Comparison of ENCODE assay signal across 1 cellular context in genomic region chr1:203267912-203268311, GRCh38.
TF ChIP-seq lines count a peak whose summit lies in the region.

No MANE protein-coding gene starts in this region.

TF ChIP-seq in HCT116, 20 proteins besides CTCF, POLR2A, EP300 and RAD21 (continued from another document):
- no peak for TF ChIP-seq EGR1 (IDR thresholded peaks at IDR 0.05; ENCODE audit: low read depth)
- no peak for TF ChIP-seq REST (IDR thresholded peaks at IDR 0.05; ENCODE audit: low read depth)
- TF ChIP-seq YY1 (IDR thresholded peaks at IDR 0.05; ENCODE audit: extremely low read depth, insufficient replicate concordance, low read depth, low read length) = no peak
- TF ChIP-seq ATF3 (IDR thresholded peaks at IDR 0.05) = no peak
- TF ChIP-seq SIN3A (IDR thresholded peaks at IDR 0.05; ENCODE audit: low read depth) = no peak
- TF ChIP-seq CBX3 (IDR thresholded peaks at IDR 0.05; ENCODE audit: low read depth) = no peak
- TF ChIP-seq MAX (IDR thresholded peaks at IDR 0.05) = no peak
- TF ChIP-seq ZFX (IDR thresholded peaks at IDR 0.05) = no peak
- no peak for TF ChIP-seq EZH2phosphoT487 (IDR thresholded peaks at IDR 0.05; ENCODE audit: borderline replicate concordance)
- no peak for TF ChIP-seq SP1 (IDR thresholded peaks at IDR 0.05; ENCODE audit: low read depth)
